Comparison of ENCODE assay signal across 30 cellular contexts in the genomic region with DNA sequence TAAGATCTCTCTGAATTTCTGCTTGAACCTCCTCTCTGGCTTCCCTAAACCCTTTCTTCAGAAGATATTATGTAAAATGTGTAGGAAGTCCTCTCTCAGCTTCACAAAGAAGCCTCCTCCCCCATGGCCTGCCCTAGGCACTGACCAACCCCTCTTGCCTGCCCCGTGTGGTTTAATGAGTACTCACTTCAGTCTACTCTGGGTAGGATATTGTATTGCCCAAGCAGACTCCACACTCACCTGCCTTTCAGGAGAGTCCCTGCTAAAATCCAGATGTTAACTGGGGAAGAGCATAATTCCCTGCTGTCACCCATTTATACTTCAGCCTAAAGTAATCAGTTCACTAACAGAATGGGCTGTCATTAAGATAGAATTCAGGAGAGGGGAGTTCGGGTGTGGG. TPM values are rescaled to one million over a fixed set of nuclear protein-coding genes. Genes with fewer than 3 reads are reported as not detected.
DNase-seq lines count a peak whose midpoint lies in the region; ATAC-seq and TF ChIP-seq lines count a peak whose summit lies in the region.
"Had no signal": no experiment of that assay in that cellular context is flagged by ENCODE, and none has a peak within 500 bp of the region (broad histone marks: within the 10 kb centered on the region; RNA-seq: fewer than 3 reads in every experiment).

No MANE protein-coding gene starts in this region.

- no peak overlapping the region for H3K27ac Mint-ChIP-seq in naive thymus-derived CD8-positive, alpha-beta T cell
- no peak overlapping the region for H3K27ac Mint-ChIP-seq in HFFc6
- H3K27ac Mint-ChIP-seq: activated CD4-positive, alpha-beta T cell treated with anti-CD3 and anti-CD28 coated beads, Interleukin-2, amount 10 ng/mL, durations not matched to agents 7 days and 5 days; activated naive CD8-positive, alpha-beta T cell; mesothelial cell of epicardium; naive B cell; type B pancreatic cell had no signal

- H3K4me1 ChIP-seq in SK-N-SH (ENCODE audit: control insufficient read depth in 1 of 2, insufficient read depth in 2 of 2, low read depth in 1 of 2, low read length in 1 of 2) (peaks cover 0 to 5% of the 10 kb centered on the region in 2 experiments; a peak in 2 of 4 replicates), gastrocnemius medialis (peaks cover 59% of the 10 kb centered on the region in 2 donors)

- POLR2A ChIA-PET in SK-N-SH (lab: Yijun Ruan, JAX): no interaction called here
- POLR2A ChIA-PET in naive thymus-derived CD8-positive, alpha-beta T cell (lab: Charles Lee): no interaction called here

- 43% methylated on average over 2 of the region's 2 CpGs for WGBS in SK-N-SH (ENCODE audit: low lambda C conversion rate)

- DNase-seq in SK-N-SH (no peak), SK-MEL-5 (ENCODE audit: low read depth, low spot score) (peak; percentile 6), iPS-NIHi7 (ENCODE audit: extremely low spot score) (peak; percentile 31), gastrocnemius medialis (no peak), HFFc6 (no peak)
- no peak for DNase-seq in naive thymus-derived CD8-positive, alpha-beta T cell
- DNase-seq in stimulated activated CD4-positive, alpha-beta T cell treated with anti-CD3 and anti-CD28 coated beads, Interleukin-2, amount 100 ng/mL, for 48 hours: no peak
- DNase-seq: activated CD4-positive, alpha-beta T cell treated with anti-CD3 and anti-CD28 coated beads, Interleukin-2, amount 10 ng/mL, durations not matched to agents 7 days and 5 days; activated effector memory CD4-positive, alpha-beta T cell treated with Interleukin-2 at 50 U/mL for 16 hours; DND-41; hippocampal formation; KG1; naive B cell; NCI-H1417; NCI-H2029 treated with DMSO at 0.1 percent for 48 hours; NCI-H69; psoas muscle; SHP77; stimulated activated CD4-positive, alpha-beta T cell treated with anti-CD3 and anti-CD28 coated beads, Interleukin-4, amount 100 ng/mL, for 4 hours; SW 1271 had no signal

- no peaks in the 10 kb centered on the region for H3K79me2 ChIP-seq in SK-N-SH (ENCODE audit: insufficient read depth)

- no peaks in the 10 kb centered on the region for H3K9me3 Mint-ChIP-seq in naive thymus-derived CD8-positive, alpha-beta T cell
- H3K9me3 Mint-ChIP-seq in HFFc6: peaks cover 71% of the 10 kb centered on the region
- H3K9me3 Mint-ChIP-seq: activated CD4-positive, alpha-beta T cell treated with anti-CD3 and anti-CD28 coated beads, Interleukin-2, amount 10 ng/mL, durations not matched to agents 7 days and 5 days; mesothelial cell of epicardium; type B pancreatic cell had no signal

- intact Hi-C loops in gastrocnemius medialis (cut with DNase I; ENCODE audit: low total_unique reads): loop anchor here (5.0 kb wide), 2 partner anchors 105 to 495 kb away; no protein-coding TSS in a partner anchor

- no peaks in the 10 kb centered on the region for H3K9me3 ChIP-seq in SK-N-SH
- H3K9me3 ChIP-seq in gastrocnemius medialis: no peaks in the 10 kb centered on the region
- H3K9me3 ChIP-seq: psoas muscle had no signal

- no peak overlapping the region for H3K9ac ChIP-seq in SK-N-SH

- no peak for TF ChIP-seq RAD21 in SK-N-SH (IDR thresholded peaks at IDR 0.05; ENCODE audit: low read length)

- TF ChIP-seq CTCF in SK-N-SH (IDR thresholded peaks at IDR 0.05) (no peak), gastrocnemius medialis (IDR thresholded peaks at IDR 0.05 in 4 of 5, conservative IDR thresholded peaks at IDR 0.05 in 1 of 5) (no peak), HFFc6 (IDR thresholded peaks at IDR 0.05) (no peak)

- 0 out of 3 replicates have a peak, but pooled peaks have one; percentile 42 for ATAC-seq in SK-N-SH treated with all-trans-retinoic acid at 6 μM for 48 hours
- peak in 1 of 2 donors; percentile 18 for ATAC-seq in gastrocnemius medialis
- no peak for ATAC-seq in naive thymus-derived CD8-positive, alpha-beta T cell
- ATAC-seq: left lobe of liver, psoas muscle had no signal

- CTCF ChIA-PET in SK-N-SH (lab: Yijun Ruan, JAX): no interaction called here

- no peak overlapping the region for H3K4me2 ChIP-seq in SK-N-SH

- H3K27ac ChIP-seq in SK-N-SH (ENCODE audit: low read depth in 2 of 2, low read length in 1 of 2) (no peak overlapping the region), gastrocnemius medialis (peak overlapping the region in 3 of 4 donors; percentile 89 to 92 (median 90))
- H3K27ac ChIP-seq: C4-2B had no signal

- TF ChIP-seq POLR2A in gastrocnemius medialis (IDR thresholded peaks at IDR 0.05): no peak

- H3K36me3 ChIP-seq in SK-N-SH (replicated peaks in 1 of 2; ENCODE audit: control insufficient read depth in 1 of 2, insufficient read depth in 2 of 2, low read length in 1 of 2) (no peaks in the 10 kb centered on the region), gastrocnemius medialis (no peaks in the 10 kb centered on the region)

- H3K27me3 ChIP-seq in SK-N-SH (ENCODE audit: insufficient read depth) (no peaks in the 10 kb centered on the region), gastrocnemius medialis (no peaks in the 10 kb centered on the region)

- no peaks in the 10 kb centered on the region for H3K36me3 Mint-ChIP-seq in naive thymus-derived CD8-positive, alpha-beta T cell
- peaks cover 5% of the 10 kb centered on the region; the same call in 1 of the 2 replicates for H3K36me3 Mint-ChIP-seq in HFFc6 (ENCODE audit: low read depth)
- H3K36me3 Mint-ChIP-seq: activated naive CD8-positive, alpha-beta T cell; mesothelial cell of epicardium; naive B cell; type B pancreatic cell had no signal

- in situ Hi-C loops in SK-MEL-5 (cut with HindIII; ENCODE audit: low pct_unique_long_range_greater_than_20kb, low sequenced_read_pairs): no loop called here
- in situ Hi-C loops in gastrocnemius medialis (cut with MboI; ENCODE audit: low sequenced_read_pairs in 4 of 4): no loop called here

- TF ChIP-seq EP300 in SK-N-SH (IDR thresholded peaks at IDR 0.05; ENCODE audit: borderline replicate concordance in 1 of 2, low read depth in 1 of 2, low read length in 1 of 2): no peak

- no peak overlapping the region for H3K4me3 Mint-ChIP-seq in naive thymus-derived CD8-positive, alpha-beta T cell
- H3K4me3 Mint-ChIP-seq in HFFc6: no peak overlapping the region
- H3K4me3 Mint-ChIP-seq: activated CD4-positive, alpha-beta T cell treated with anti-CD3 and anti-CD28 coated beads, Interleukin-2, amount 10 ng/mL, durations not matched to agents 7 days and 5 days; activated naive CD8-positive, alpha-beta T cell; mesothelial cell of epicardium; naive B cell; type B pancreatic cell had no signal

- no peaks in the 10 kb centered on the region for H3F3A ChIP-seq in SK-N-SH (replicated peaks; ENCODE audit: insufficient read depth)

- no peaks in the 10 kb centered on the region for H3K9me2 ChIP-seq in SK-N-SH

- H4K20me1 ChIP-seq in SK-N-SH (ENCODE audit: insufficient read depth): no peaks in the 10 kb centered on the region

- H3K27me3 Mint-ChIP-seq in naive thymus-derived CD8-positive, alpha-beta T cell: peaks cover 0 to 30% (median 14%) of the 10 kb centered on the region in 5 donors
- no peaks in the 10 kb centered on the region for H3K27me3 Mint-ChIP-seq in HFFc6 (ENCODE audit: insufficient read depth)
- H3K27me3 Mint-ChIP-seq: activated CD4-positive, alpha-beta T cell treated with anti-CD3 and anti-CD28 coated beads, Interleukin-2, amount 10 ng/mL, durations not matched to agents 7 days and 5 days had no signal

- no peak overlapping the region for H3K4me3 ChIP-seq in SK-N-SH (ENCODE audit: low read depth in 2 of 2, low read length in 1 of 2)
- H3K4me3 ChIP-seq in gastrocnemius medialis: no peak overlapping the region
- H3K4me3 ChIP-seq: psoas muscle had no signal

- H3K4me1 Mint-ChIP-seq in naive thymus-derived CD8-positive, alpha-beta T cell: peaks cover 0 to 7% (median under 1%) of the 10 kb centered on the region in 4 donors
- H3K4me1 Mint-ChIP-seq in HFFc6 (ENCODE audit: low read depth): no peaks in the 10 kb centered on the region
- H3K4me1 Mint-ChIP-seq: activated CD4-positive, alpha-beta T cell treated with anti-CD3 and anti-CD28 coated beads, Interleukin-2, amount 10 ng/mL, durations not matched to agents 7 days and 5 days; mesothelial cell of epicardium; naive B cell had no signal

- H2AFZ ChIP-seq in SK-N-SH (ENCODE audit: low read depth): no peak overlapping the region

TF ChIP-seq in SK-N-SH, 30 proteins besides CTCF, POLR2A, EP300 and RAD21:
- TF ChIP-seq FOXJ3 (CRISPR knock-in tag; IDR thresholded peaks at IDR 0.05) (no peak), RFX5 (IDR thresholded peaks at IDR 0.05; ENCODE audit: low read length) (no peak), FOSL2 (IDR thresholded peaks at IDR 0.05; ENCODE audit: borderline replicate concordance, low read depth) (no peak), CHD2 (IDR thresholded peaks at IDR 0.05; ENCODE audit: low read length, partially characterized antibody) (no peak), MXI1 (IDR thresholded peaks at IDR 0.05; ENCODE audit: low read depth, low read length) (no peak), SMC3 (IDR thresholded peaks at IDR 0.05; ENCODE audit: low read depth, low read length) (no peak), NRF1 (IDR thresholded peaks at IDR 0.05; ENCODE audit: low read depth, low read length) (no peak)
- TF ChIP-seq, protein P1, sequence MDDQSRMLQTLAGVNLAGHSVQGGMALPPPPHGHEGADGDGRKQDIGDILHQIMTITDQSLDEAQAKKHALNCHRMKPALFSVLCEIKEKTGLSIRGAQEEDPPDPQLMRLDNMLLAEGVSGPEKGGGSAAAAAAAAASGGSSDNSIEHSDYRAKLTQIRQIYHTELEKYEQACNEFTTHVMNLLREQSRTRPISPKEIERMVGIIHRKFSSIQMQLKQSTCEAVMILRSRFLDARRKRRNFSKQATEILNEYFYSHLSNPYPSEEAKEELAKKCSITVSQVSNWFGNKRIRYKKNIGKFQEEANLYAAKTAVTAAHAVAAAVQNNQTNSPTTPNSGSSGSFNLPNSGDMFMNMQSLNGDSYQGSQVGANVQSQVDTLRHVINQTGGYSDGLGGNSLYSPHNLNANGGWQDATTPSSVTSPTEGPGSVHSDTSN (IDR thresholded peaks at IDR 0.05): no peak
- TF ChIP-seq, protein P2, sequence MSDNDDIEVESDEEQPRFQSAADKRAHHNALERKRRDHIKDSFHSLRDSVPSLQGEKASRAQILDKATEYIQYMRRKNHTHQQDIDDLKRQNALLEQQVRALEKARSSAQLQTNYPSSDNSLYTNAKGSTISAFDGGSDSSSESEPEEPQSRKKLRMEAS (IDR thresholded peaks at IDR 0.05; ENCODE audit: low read depth): no peak

RNA-seq across cellular contexts. Expression of a gene that starts 2.6 kb away (rescaled TPM):
- not detected in 2 replicates for polyA plus RNA-seq in SK-N-SH (2012; rRNA removed)
- not detected in 2 replicates for polyA plus RNA-seq in SK-N-SH (2012; cell fraction: cytosol; rRNA removed)
- 0.06 TPM in 1 of 2 replicates, not detected in the other for polyA plus RNA-seq in SK-N-SH (2012; cell fraction: nucleus; rRNA removed)
- not detected in 2 replicates for total RNA-seq in SK-MEL-5 (2014; rRNA removed; shearing (Covaris generic))
- not detected in 2 replicates for polyA plus RNA-seq in SK-MEL-5 (2015; cell fraction: cytosol; rRNA removed)
- polyA plus RNA-seq in SK-MEL-5 (2015; cell fraction: nucleus; rRNA removed): not detected in 2 replicates
- 10 to 100 TPM in 3 of 4 donors, 1 to 10 TPM in 1; 3.8 to 29.7 (median 15.9) TPM for total RNA-seq in gastrocnemius medialis
- not detected for total RNA-seq in naive thymus-derived CD8-positive, alpha-beta T cell
- polyA plus RNA-seq in naive thymus-derived CD8-positive, alpha-beta T cell: not detected
- total RNA-seq in HFFc6 (2021; fragmentation: NEBNext Ultra II Directional; extraction: Animal tissue kit (Norgen Biotek cat#: 25700)): not detected
- total RNA-seq: A172; activated CD4-positive, alpha-beta T cell treated with anti-CD3 and anti-CD28 coated beads, Interleukin-2, amount 10 ng/mL, durations not matched to agents 7 days and 5 days; activated CD8-positive, alpha-beta memory T cell treated with anti-CD3 and anti-CD28 coated beads for 36 hours; bronchial epithelial cell; left lobe of liver; mesothelial cell of epicardium; subcutaneous adipose tissue had no signal

Comparison
In these comparisons a context has a peak if more than half of its experiments do, and no peak if none do; other contexts are left out.
1. DNase-seq: peak in SK-MEL-5 (single experiment) and iPS-NIHi7 (single experiment); none in SK-N-SH (single experiment), gastrocnemius medialis (0 of 2), naive thymus-derived CD8-positive, alpha-beta T cell (0 of 10), stimulated activated CD4-positive, alpha-beta T cell treated with anti-CD3 and anti-CD28 coated beads, Interleukin-2, amount 100 ng/mL, for 48 hours (0 of 2) and HFFc6 (single experiment).
2. H3K27ac ChIP-seq: peak in gastrocnemius medialis (3 of 4); none in SK-N-SH (0 of 2).